Comparison of ENCODE assay signal across 8 cellular contexts in genomic region chr2:28583899-28584553, GRCh38.
A peak's percentile ranks its signal among the peaks of the same experiment; 100 is the strongest.
DNase-seq lines count a peak whose midpoint lies in the region; ATAC-seq and TF ChIP-seq lines count a peak whose summit lies in the region.

No MANE protein-coding gene starts in this region.

- peak overlapping the region; percentile 85 to 99 for H3K18ac ChIP-seq in mesenchymal stem cell (ENCODE audit: low read depth in 1 of 2, low read length in 2 of 2)

- peak overlapping the region; percentile 78 for H2BK120ac ChIP-seq in mesenchymal stem cell (ENCODE audit: low read depth, low read length)

- peak; percentile 86 for DNase-seq in Calu3
- peak in 66 of 76 experiments; percentile 17 to 85 (median 60) for DNase-seq in HUDEP-2 (lab: John Stamatoyannopoulos, UW; ENCODE audit: unreplicated experiment in 76 of 76)
- DNase-seq in activated CD4-positive, alpha-beta T cell treated with anti-CD3 and anti-CD28 coated beads for 24 hours (ENCODE audit: low read depth in 2 of 2): peak; percentile 55 to 62
- DNase-seq in coronary artery (ENCODE audit: low spot score): peak; percentile 89
- peak; percentile 98 for DNase-seq in mesenchymal stem cell
- DNase-seq in stimulated activated CD8-positive, alpha-beta memory T cell treated with anti-CD3 and anti-CD28 coated beads, Interleukin-15, amount 100 ng/mL, for 4 hours (ENCODE audit: low read depth in 2 of 2): peak; percentile 57 to 68

- no peak overlapping the region for H3K4me2 ChIP-seq in mesenchymal stem cell (ENCODE audit: low read length, poor library complexity, severe bottlenecking)

- H3K27me3 ChIP-seq in mesenchymal stem cell (ENCODE audit: control insufficient read depth in 1 of 2, insufficient read depth in 1 of 2, low read length in 2 of 2): no peaks in the 10 kb centered on the region

- H3K4me3 Mint-ChIP-seq in Calu3 (ENCODE audit: low read depth, unreplicated experiment): no peak overlapping the region

- no peaks in the 10 kb centered on the region for H3K27me3 Mint-ChIP-seq in Calu3 (ENCODE audit: unreplicated experiment)

- H3K9ac ChIP-seq in mesenchymal stem cell (ENCODE audit: low read length): peak overlapping the region; percentile 84

- peak overlapping the region; percentile 68 to 91 for H3K4ac ChIP-seq in mesenchymal stem cell (ENCODE audit: low read depth in 1 of 2, low read length in 2 of 2)

- H3K27ac ChIP-seq in coronary artery: peak overlapping the region; percentile 69 to 80
- H3K27ac ChIP-seq in mesenchymal stem cell (ENCODE audit: low read length, poor library complexity, severe bottlenecking): peak overlapping the region; percentile 86

- H3K36me3 Mint-ChIP-seq in Calu3 (ENCODE audit: insufficient read depth, unreplicated experiment): peaks cover 9% of the 10 kb centered on the region

- H3K9me3 ChIP-seq in mesenchymal stem cell (ENCODE audit: control insufficient read depth, low read length): no peaks in the 10 kb centered on the region

- intact Hi-C loops in Calu3 (cut with micrococcal nuclease; ENCODE audit: unreplicated experiment): no loop called here

- no peaks in the 10 kb centered on the region for H3K9me3 Mint-ChIP-seq in Calu3 (ENCODE audit: low read depth, unreplicated experiment)

- peak overlapping the region; percentile 58 for H2AFZ ChIP-seq in mesenchymal stem cell (ENCODE audit: low read depth, low read length)

- no peak overlapping the region for H3K23ac ChIP-seq in mesenchymal stem cell (ENCODE audit: low read length in 2 of 2)

- peaks cover 2% of the 10 kb centered on the region for H3K79me1 ChIP-seq in mesenchymal stem cell (replicated peaks; ENCODE audit: low read length, poor library complexity, severe bottlenecking)

- no peak overlapping the region for H2AK5ac ChIP-seq in mesenchymal stem cell (ENCODE audit: low read length, severe bottlenecking)

- H2BK12ac ChIP-seq in mesenchymal stem cell (ENCODE audit: low read length in 2 of 2): peak overlapping the region; percentile 87 to 97

- H4K91ac ChIP-seq in mesenchymal stem cell (ENCODE audit: low read length): peak overlapping the region; percentile 28

- BruUV-seq in Calu3 (replicated peaks; lab: Mats Ljungman, UMichigan): no TSS peak

- CTCF ChIA-PET in Calu3 (lab: Charles Lee): interaction anchor here (0.6 to 2.9 kb wide), 7 partner anchors 9 to 1534 kb away, joined by 3 to 22 read pairs (median 4); partner anchors contain the start of gene PPP1CB

- ATAC-seq in GM21526 (IDR thresholded peaks at IDR 0.05; ENCODE audit: low FRiP score, unreplicated experiment) (no peak), HG03135 (IDR thresholded peaks at IDR 0.05; ENCODE audit: unreplicated experiment) (no peak)

- H4K8ac ChIP-seq in mesenchymal stem cell (ENCODE audit: low read length): no peak overlapping the region

- peaks cover 20% of the 10 kb centered on the region for H3K4me1 Mint-ChIP-seq in Calu3 (ENCODE audit: low read depth, unreplicated experiment)

- H3K4me3 ChIP-seq in coronary artery (no peak overlapping the region), mesenchymal stem cell (ENCODE audit: insufficient read depth in 1 of 2, low read depth in 1 of 2, low read length in 2 of 2) (peak overlapping the region in 1 of 2 experiments; percentile 62)

- H2BK15ac ChIP-seq in mesenchymal stem cell (ENCODE audit: low read depth, poor library complexity, severe bottlenecking): no peak overlapping the region

- H3K36me3 ChIP-seq in mesenchymal stem cell (ENCODE audit: control insufficient read depth in 1 of 2, insufficient read depth in 2 of 2, low read depth in 1 of 2, low read length in 2 of 2): no peaks in the 10 kb centered on the region

- peak overlapping the region; percentile 88 for H3K27ac Mint-ChIP-seq in Calu3 (ENCODE audit: unreplicated experiment)

- H3K4me1 ChIP-seq in mesenchymal stem cell (ENCODE audit: control insufficient read depth, insufficient read depth, low read depth, low read length): peaks cover 33% of the 10 kb centered on the region

- no peak overlapping the region for H2BK5ac ChIP-seq in mesenchymal stem cell (ENCODE audit: low read depth, low read length, poor library complexity, severe bottlenecking)

- WGBS in mesenchymal stem cell: 0% methylated on average over 10 of the region's 10 CpGs

- TF ChIP-seq CTCF in Calu3 (IDR thresholded peaks at IDR 0.05; ENCODE audit: unreplicated experiment) (no peak), coronary artery (IDR thresholded peaks at IDR 0.05) (no peak)

- no peak overlapping the region for H3K14ac ChIP-seq in mesenchymal stem cell (ENCODE audit: low read length in 2 of 2)
